Comparison of ENCODE assay signal across 1 cellular context in the genomic region with DNA sequence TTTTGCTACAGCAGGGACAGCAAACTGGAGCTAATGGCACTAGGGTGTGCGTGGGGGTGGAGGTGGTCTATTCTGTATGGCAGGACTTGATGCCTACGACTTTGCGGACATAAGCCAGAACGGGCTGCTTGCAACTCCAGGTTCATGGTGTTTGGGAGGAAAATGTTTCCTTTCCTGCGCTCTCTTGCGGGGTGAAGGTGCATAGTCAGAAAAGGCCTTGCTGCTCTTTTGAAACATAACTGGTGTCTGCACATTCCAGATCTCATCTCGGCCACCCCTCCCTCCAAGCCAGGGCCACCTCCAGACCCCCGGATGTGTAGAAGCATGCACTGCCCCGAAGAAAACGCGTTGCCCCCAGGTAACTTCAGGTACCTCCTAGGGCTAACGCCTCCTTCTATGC.
TF ChIP-seq lines count a peak whose summit lies in the region.

No MANE protein-coding gene starts in this region.

TF ChIP-seq in HepG2, 621 proteins besides CTCF, POLR2A, EP300 and RAD21 (continues in another document):
- TF ChIP-seq, protein P1, sequence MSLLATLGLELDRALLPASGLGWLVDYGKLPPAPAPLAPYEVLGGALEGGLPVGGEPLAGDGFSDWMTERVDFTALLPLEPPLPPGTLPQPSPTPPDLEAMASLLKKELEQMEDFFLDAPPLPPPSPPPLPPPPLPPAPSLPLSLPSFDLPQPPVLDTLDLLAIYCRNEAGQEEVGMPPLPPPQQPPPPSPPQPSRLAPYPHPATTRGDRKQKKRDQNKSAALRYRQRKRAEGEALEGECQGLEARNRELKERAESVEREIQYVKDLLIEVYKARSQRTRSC (CRISPR knock-in tag; IDR thresholded peaks at IDR 0.05; ENCODE audit: low read depth), result no peak
- TF ChIP-seq, protein P2, sequence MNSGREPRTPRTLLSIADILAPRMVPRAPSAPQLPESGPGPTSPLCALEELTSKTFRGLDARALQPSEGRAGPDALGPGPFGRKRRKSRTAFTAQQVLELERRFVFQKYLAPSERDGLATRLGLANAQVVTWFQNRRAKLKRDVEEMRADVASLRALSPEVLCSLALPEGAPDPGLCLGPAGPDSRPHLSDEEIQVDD (CRISPR knock-in tag; IDR thresholded peaks at IDR 0.05; ENCODE audit: borderline replicate concordance), result 0 out of 2 replicates have a peak, but pooled peaks have one; percentile 25
- TF ChIP-seq AKAP8 (CRISPR knock-in tag; IDR thresholded peaks at IDR 0.05), result peak; percentile 64
- no peak for TF ChIP-seq ZNF790 (CRISPR knock-in tag; IDR thresholded peaks at IDR 0.05; ENCODE audit: borderline replicate concordance)
- 0 out of 2 replicates have a peak, but pooled peaks have one; percentile 39 for TF ChIP-seq PCBP1 (IDR thresholded peaks at IDR 0.05; ENCODE audit: borderline replicate concordance, low read depth, low read length)
- no peak for TF ChIP-seq KMT2B (CRISPR knock-in tag; IDR thresholded peaks at IDR 0.05)
- peak; percentile 57; the same call in 1 of the 2 replicates for TF ChIP-seq KAT7 (CRISPR knock-in tag; IDR thresholded peaks at IDR 0.05; ENCODE audit: borderline replicate concordance)
- no peak for TF ChIP-seq ZNF10 (CRISPR knock-in tag; IDR thresholded peaks at IDR 0.05; ENCODE audit: borderline replicate concordance, low read depth)
- peak; percentile 56; the same call in 1 of the 2 replicates for TF ChIP-seq ZNF619 (CRISPR knock-in tag; IDR thresholded peaks at IDR 0.05)
- TF ChIP-seq, protein P3, sequence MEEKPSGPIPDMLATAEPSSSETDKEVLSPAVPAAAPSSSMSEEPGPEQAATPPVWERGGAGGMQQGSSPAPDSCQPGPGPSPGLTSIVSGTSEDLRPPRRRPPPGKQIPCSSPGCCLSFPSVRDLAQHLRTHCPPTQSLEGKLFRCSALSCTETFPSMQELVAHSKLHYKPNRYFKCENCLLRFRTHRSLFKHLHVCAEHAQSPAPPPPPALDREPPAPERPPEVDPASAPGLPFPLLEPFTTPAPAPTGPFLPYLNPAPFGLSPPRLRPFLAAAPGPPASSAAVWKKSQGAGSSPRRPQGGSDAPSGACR (CRISPR knock-in tag; IDR thresholded peaks at IDR 0.05), result 0 out of 2 replicates have a peak, but pooled peaks have one; percentile 32
- no peak for TF ChIP-seq MAFG (CRISPR knock-in tag; IDR thresholded peaks at IDR 0.05)
- 0 out of 2 replicates have a peak, but pooled peaks have one; percentile 16 for TF ChIP-seq STAG1 (CRISPR knock-in tag; IDR thresholded peaks at IDR 0.05)
- TF ChIP-seq, protein P4, sequence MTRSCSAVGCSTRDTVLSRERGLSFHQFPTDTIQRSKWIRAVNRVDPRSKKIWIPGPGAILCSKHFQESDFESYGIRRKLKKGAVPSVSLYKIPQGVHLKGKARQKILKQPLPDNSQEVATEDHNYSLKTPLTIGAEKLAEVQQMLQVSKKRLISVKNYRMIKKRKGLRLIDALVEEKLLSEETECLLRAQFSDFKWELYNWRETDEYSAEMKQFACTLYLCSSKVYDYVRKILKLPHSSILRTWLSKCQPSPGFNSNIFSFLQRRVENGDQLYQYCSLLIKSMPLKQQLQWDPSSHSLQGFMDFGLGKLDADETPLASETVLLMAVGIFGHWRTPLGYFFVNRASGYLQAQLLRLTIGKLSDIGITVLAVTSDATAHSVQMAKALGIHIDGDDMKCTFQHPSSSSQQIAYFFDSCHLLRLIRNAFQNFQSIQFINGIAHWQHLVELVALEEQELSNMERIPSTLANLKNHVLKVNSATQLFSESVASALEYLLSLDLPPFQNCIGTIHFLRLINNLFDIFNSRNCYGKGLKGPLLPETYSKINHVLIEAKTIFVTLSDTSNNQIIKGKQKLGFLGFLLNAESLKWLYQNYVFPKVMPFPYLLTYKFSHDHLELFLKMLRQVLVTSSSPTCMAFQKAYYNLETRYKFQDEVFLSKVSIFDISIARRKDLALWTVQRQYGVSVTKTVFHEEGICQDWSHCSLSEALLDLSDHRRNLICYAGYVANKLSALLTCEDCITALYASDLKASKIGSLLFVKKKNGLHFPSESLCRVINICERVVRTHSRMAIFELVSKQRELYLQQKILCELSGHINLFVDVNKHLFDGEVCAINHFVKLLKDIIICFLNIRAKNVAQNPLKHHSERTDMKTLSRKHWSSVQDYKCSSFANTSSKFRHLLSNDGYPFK (CRISPR knock-in tag; IDR thresholded peaks at IDR 0.05; ENCODE audit: borderline replicate concordance), result peak; percentile 21; the same call in 1 of the 2 replicates
- TF ChIP-seq PRPF4 (IDR thresholded peaks at IDR 0.05; ENCODE audit: low read depth, low read length, poor library complexity, severe bottlenecking), result peak; percentile 30
- TF ChIP-seq, protein P5, sequence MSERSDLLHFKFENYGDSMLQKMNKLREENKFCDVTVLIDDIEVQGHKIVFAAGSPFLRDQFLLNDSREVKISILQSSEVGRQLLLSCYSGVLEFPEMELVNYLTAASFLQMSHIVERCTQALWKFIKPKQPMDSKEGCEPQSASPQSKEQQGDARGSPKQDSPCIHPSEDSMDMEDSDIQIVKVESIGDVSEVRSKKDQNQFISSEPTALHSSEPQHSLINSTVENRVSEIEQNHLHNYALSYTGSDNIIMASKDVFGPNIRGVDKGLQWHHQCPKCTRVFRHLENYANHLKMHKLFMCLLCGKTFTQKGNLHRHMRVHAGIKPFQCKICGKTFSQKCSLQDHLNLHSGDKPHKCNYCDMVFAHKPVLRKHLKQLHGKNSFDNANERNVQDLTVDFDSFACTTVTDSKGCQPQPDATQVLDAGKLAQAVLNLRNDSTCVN (CRISPR knock-in tag; IDR thresholded peaks at IDR 0.05; ENCODE audit: borderline replicate concordance), result peak; percentile 25; the same call in 1 of the 2 replicates
- TF ChIP-seq ZBTB42 (CRISPR knock-in tag; IDR thresholded peaks at IDR 0.05), result 0 out of 2 replicates have a peak, but pooled peaks have one; percentile 1
- TF ChIP-seq SP4 (CRISPR knock-in tag; IDR thresholded peaks at IDR 0.05), result 0 out of 2 replicates have a peak, but pooled peaks have one; percentile 22
- TF ChIP-seq ZKSCAN1 (IDR thresholded peaks at IDR 0.05; ENCODE audit: low read length), result peak; percentile 69
- TF ChIP-seq ZFP41 (CRISPR knock-in tag; IDR thresholded peaks at IDR 0.05; ENCODE audit: borderline replicate concordance), result peak; percentile 81
- 0 out of 2 replicates have a peak, but pooled peaks have one; percentile 49 for TF ChIP-seq NRL (CRISPR knock-in tag; IDR thresholded peaks at IDR 0.05; ENCODE audit: borderline replicate concordance)
- TF ChIP-seq CBX2 (IDR thresholded peaks at IDR 0.05; ENCODE audit: low read depth, low read length), result no peak
- 0 out of 2 replicates have a peak, but pooled peaks have one; percentile 41 for TF ChIP-seq CBX2 (CRISPR knock-in tag; IDR thresholded peaks at IDR 0.05; ENCODE audit: low read depth)
- no peak for TF ChIP-seq ZNF607 (CRISPR knock-in tag; IDR thresholded peaks at IDR 0.05; ENCODE audit: borderline replicate concordance)
- TF ChIP-seq, protein P6, sequence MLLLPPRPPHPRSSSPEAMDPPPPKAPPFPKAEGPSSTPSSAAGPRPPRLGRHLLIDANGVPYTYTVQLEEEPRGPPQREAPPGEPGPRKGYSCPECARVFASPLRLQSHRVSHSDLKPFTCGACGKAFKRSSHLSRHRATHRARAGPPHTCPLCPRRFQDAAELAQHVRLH (CRISPR knock-in tag; IDR thresholded peaks at IDR 0.05; ENCODE audit: borderline replicate concordance, low read depth), result no peak
- no peak for TF ChIP-seq IKZF4 (CRISPR knock-in tag; IDR thresholded peaks at IDR 0.05; ENCODE audit: borderline replicate concordance, low read depth, not compliant biosample characterization)
- 0 out of 2 replicates have a peak, but pooled peaks have one; percentile 25 for TF ChIP-seq ETV5 (CRISPR knock-in tag; IDR thresholded peaks at IDR 0.05; ENCODE audit: borderline replicate concordance)
- no peak for TF ChIP-seq RBM39 (IDR thresholded peaks at IDR 0.05; ENCODE audit: low read depth, low read length, poor library complexity, severe bottlenecking)
- no peak for TF ChIP-seq PHF20 (CRISPR knock-in tag; IDR thresholded peaks at IDR 0.05)
- no peak for TF ChIP-seq ZNF484 (CRISPR knock-in tag; IDR thresholded peaks at IDR 0.05; ENCODE audit: borderline replicate concordance, low read depth)
- 0 out of 2 replicates have a peak, but pooled peaks have one; percentile 2 for TF ChIP-seq ZNF777 (CRISPR knock-in tag; IDR thresholded peaks at IDR 0.05)
- peak; percentile 49; the same call in 1 of the 2 replicates for TF ChIP-seq CBX5 (CRISPR knock-in tag; IDR thresholded peaks at IDR 0.05; ENCODE audit: borderline replicate concordance)
- TF ChIP-seq HDAC1 (CRISPR knock-in tag; IDR thresholded peaks at IDR 0.05), result peak; percentile 16; the same call in 1 of the 2 replicates
- 0 out of 2 replicates have a peak, but pooled peaks have one; percentile 90 for TF ChIP-seq ZC3H4 (CRISPR knock-in tag; IDR thresholded peaks at IDR 0.05; ENCODE audit: borderline replicate concordance)
- peak; percentile 67; the same call in 1 of the 2 replicates for TF ChIP-seq ZNF292 (CRISPR knock-in tag; IDR thresholded peaks at IDR 0.05; ENCODE audit: borderline replicate concordance, low read depth)
- peak; percentile 48; the same call in 1 of the 2 replicates for TF ChIP-seq ZMYM4 (CRISPR knock-in tag; IDR thresholded peaks at IDR 0.05)
- TF ChIP-seq ZNF891 (CRISPR knock-in tag; IDR thresholded peaks at IDR 0.05), result peak; percentile 69
- TF ChIP-seq, protein P7, sequence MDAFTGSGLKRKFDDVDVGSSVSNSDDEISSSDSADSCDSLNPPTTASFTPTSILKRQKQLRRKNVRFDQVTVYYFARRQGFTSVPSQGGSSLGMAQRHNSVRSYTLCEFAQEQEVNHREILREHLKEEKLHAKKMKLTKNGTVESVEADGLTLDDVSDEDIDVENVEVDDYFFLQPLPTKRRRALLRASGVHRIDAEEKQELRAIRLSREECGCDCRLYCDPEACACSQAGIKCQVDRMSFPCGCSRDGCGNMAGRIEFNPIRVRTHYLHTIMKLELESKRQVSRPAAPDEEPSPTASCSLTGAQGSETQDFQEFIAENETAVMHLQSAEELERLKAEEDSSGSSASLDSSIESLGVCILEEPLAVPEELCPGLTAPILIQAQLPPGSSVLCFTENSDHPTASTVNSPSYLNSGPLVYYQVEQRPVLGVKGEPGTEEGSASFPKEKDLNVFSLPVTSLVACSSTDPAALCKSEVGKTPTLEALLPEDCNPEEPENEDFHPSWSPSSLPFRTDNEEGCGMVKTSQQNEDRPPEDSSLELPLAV (CRISPR knock-in tag; conservative IDR thresholded peaks at IDR 0.05; ENCODE audit: low read depth), result no peak
- 0 out of 2 replicates have a peak, but pooled peaks have one; percentile 10 for TF ChIP-seq NFATC3 (CRISPR knock-in tag; IDR thresholded peaks at IDR 0.05)
- peak; percentile 45 for TF ChIP-seq SALL1 (CRISPR knock-in tag; IDR thresholded peaks at IDR 0.05)
- TF ChIP-seq, protein P8, sequence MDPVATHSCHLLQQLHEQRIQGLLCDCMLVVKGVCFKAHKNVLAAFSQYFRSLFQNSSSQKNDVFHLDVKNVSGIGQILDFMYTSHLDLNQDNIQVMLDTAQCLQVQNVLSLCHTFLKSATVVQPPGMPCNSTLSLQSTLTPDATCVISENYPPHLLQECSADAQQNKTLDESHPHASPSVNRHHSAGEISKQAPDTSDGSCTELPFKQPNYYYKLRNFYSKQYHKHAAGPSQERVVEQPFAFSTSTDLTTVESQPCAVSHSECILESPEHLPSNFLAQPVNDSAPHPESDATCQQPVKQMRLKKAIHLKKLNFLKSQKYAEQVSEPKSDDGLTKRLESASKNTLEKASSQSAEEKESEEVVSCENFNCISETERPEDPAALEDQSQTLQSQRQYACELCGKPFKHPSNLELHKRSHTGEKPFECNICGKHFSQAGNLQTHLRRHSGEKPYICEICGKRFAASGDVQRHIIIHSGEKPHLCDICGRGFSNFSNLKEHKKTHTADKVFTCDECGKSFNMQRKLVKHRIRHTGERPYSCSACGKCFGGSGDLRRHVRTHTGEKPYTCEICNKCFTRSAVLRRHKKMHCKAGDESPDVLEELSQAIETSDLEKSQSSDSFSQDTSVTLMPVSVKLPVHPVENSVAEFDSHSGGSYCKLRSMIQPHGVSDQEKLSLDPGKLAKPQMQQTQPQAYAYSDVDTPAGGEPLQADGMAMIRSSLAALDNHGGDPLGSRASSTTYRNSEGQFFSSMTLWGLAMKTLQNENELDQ (CRISPR knock-in tag; IDR thresholded peaks at IDR 0.05; ENCODE audit: borderline replicate concordance), result no peak
- 0 out of 2 replicates have a peak, but pooled peaks have one; percentile 13 for TF ChIP-seq ZNF333 (CRISPR knock-in tag; IDR thresholded peaks at IDR 0.05; ENCODE audit: borderline replicate concordance)
- TF ChIP-seq ZSCAN21 (CRISPR knock-in tag; IDR thresholded peaks at IDR 0.05; ENCODE audit: borderline replicate concordance), result 0 out of 2 replicates have a peak, but pooled peaks have one; percentile 4
- no peak for TF ChIP-seq ZNF644 (CRISPR knock-in tag; IDR thresholded peaks at IDR 0.05; ENCODE audit: low read depth)
- peak; percentile 98 for TF ChIP-seq ZBTB38 (CRISPR knock-in tag; IDR thresholded peaks at IDR 0.05)
- TF ChIP-seq RBM22 (optimal IDR thresholded peaks at IDR 0.05; ENCODE audit: low read length), result peak; percentile 43
- peak; percentile 7; the same call in 1 of the 2 replicates for TF ChIP-seq FOXO1 (CRISPR knock-in tag; IDR thresholded peaks at IDR 0.05)
- TF ChIP-seq ZNF772 (CRISPR knock-in tag; IDR thresholded peaks at IDR 0.05), result no peak
- TF ChIP-seq, protein P9, sequence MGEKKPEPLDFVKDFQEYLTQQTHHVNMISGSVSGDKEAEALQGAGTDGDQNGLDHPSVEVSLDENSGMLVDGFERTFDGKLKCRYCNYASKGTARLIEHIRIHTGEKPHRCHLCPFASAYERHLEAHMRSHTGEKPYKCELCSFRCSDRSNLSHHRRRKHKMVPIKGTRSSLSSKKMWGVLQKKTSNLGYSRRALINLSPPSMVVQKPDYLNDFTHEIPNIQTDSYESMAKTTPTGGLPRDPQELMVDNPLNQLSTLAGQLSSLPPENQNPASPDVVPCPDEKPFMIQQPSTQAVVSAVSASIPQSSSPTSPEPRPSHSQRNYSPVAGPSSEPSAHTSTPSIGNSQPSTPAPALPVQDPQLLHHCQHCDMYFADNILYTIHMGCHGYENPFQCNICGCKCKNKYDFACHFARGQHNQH (CRISPR knock-in tag; IDR thresholded peaks at IDR 0.05), result 0 out of 2 replicates have a peak, but pooled peaks have one; percentile 20
- TF ChIP-seq ZNF572 (CRISPR knock-in tag; IDR thresholded peaks at IDR 0.05), result 0 out of 2 replicates have a peak, but pooled peaks have one; percentile 32
- TF ChIP-seq, protein P10, sequence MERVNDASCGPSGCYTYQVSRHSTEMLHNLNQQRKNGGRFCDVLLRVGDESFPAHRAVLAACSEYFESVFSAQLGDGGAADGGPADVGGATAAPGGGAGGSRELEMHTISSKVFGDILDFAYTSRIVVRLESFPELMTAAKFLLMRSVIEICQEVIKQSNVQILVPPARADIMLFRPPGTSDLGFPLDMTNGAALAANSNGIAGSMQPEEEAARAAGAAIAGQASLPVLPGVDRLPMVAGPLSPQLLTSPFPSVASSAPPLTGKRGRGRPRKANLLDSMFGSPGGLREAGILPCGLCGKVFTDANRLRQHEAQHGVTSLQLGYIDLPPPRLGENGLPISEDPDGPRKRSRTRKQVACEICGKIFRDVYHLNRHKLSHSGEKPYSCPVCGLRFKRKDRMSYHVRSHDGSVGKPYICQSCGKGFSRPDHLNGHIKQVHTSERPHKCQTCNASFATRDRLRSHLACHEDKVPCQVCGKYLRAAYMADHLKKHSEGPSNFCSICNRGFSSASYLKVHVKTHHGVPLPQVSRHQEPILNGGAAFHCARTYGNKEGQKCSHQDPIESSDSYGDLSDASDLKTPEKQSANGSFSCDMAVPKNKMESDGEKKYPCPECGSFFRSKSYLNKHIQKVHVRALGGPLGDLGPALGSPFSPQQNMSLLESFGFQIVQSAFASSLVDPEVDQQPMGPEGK (CRISPR knock-in tag; IDR thresholded peaks at IDR 0.05), result peak; percentile 33; the same call in 1 of the 2 replicates
